In genomic region chr1:174874337-174875053, GRCh38 we compare ENCODE assay signal across 8 cellular contexts.
A peak's percentile ranks its signal among the peaks of the same experiment; 100 is the strongest.
DNase-seq lines count a peak whose midpoint lies in the region; ATAC-seq and TF ChIP-seq lines count a peak whose summit lies in the region.

No MANE protein-coding gene starts in this region.

- no peak overlapping the region for H3K4me3 ChIP-seq in lung

- peaks cover 3% of the 10 kb centered on the region for H3K36me3 Mint-ChIP-seq in activated naive CD4-positive, alpha-beta T cell treated with anti-CD3 and anti-CD28 coated beads, Interleukin-2, amount 10 ng/mL, durations not matched to agents 7 days and 5 days

- no peak overlapping the region for H3K27ac ChIP-seq in lung (ENCODE audit: low read depth in 1 of 2, low read length in 1 of 2)

- no peaks in the 10 kb centered on the region for H3K36me3 ChIP-seq in lung (ENCODE audit: control insufficient read depth in 2 of 2, insufficient read depth in 2 of 2, low read length in 2 of 2)

- DNase-seq in activated naive CD4-positive, alpha-beta T cell treated with anti-CD3 and anti-CD28 coated beads, Interleukin-2, amount 10 ng/mL, durations not matched to agents 7 days and 5 days: no peak
- no peak for DNase-seq in activated naive CD4-positive, alpha-beta T cell treated with anti-CD3 and anti-CD28 coated beads, Interleukin-2, amount 50 U/mL, for 16 hours
- DNase-seq in SW480 (ENCODE audit: low spot score) (peak; percentile 7), lung (ENCODE audit: low spot score) (peak; percentile 36), UCSD-AML1 (lab: John Stamatoyannopoulos, UW; ENCODE audit: unreplicated experiment) (no peak), NCI-H226 (no peak), AG08396 (ENCODE audit: low spot score) (no peak)

- TF ChIP-seq CTCF in lung (IDR thresholded peaks at IDR 0.05; ENCODE audit: control extremely low read depth, extremely low read depth): no peak

- H3K9me3 Mint-ChIP-seq in activated naive CD4-positive, alpha-beta T cell treated with anti-CD3 and anti-CD28 coated beads, Interleukin-2, amount 10 ng/mL, durations not matched to agents 7 days and 5 days: peaks cover 2% of the 10 kb centered on the region

- CTCF ChIA-PET in activated naive CD4-positive, alpha-beta T cell treated with anti-CD3 and anti-CD28 coated beads, Interleukin-2, amount 10 ng/mL, durations not matched to agents 7 days and 5 days (lab: Charles Lee): no interaction called here

- H3K9me3 ChIP-seq in lung (ENCODE audit: control insufficient read depth in 2 of 2, insufficient read depth in 1 of 2, low read length in 1 of 2): no peaks in the 10 kb centered on the region

- no peaks in the 10 kb centered on the region for H3K27me3 ChIP-seq in lung (ENCODE audit: control insufficient read depth, insufficient read depth)

- peak overlapping the region; percentile 38 for H3K4me3 Mint-ChIP-seq in activated naive CD4-positive, alpha-beta T cell treated with anti-CD3 and anti-CD28 coated beads, Interleukin-2, amount 10 ng/mL, durations not matched to agents 7 days and 5 days

- ATAC-seq in HG02885 (IDR thresholded peaks at IDR 0.05; ENCODE audit: poor library complexity, unreplicated experiment) (peak; percentile 66), lung (ENCODE audit: insufficient read depth, low FRiP score) (no peak)

- 21 to 25% methylated on average over 11 of the region's 11 CpGs for WGBS in lung, 2 donors

- peaks cover 17% of the 10 kb centered on the region for H3K4me1 Mint-ChIP-seq in activated naive CD4-positive, alpha-beta T cell treated with anti-CD3 and anti-CD28 coated beads, Interleukin-2, amount 10 ng/mL, durations not matched to agents 7 days and 5 days

- peak overlapping the region; percentile 46 for H3K27ac Mint-ChIP-seq in activated naive CD4-positive, alpha-beta T cell treated with anti-CD3 and anti-CD28 coated beads, Interleukin-2, amount 10 ng/mL, durations not matched to agents 7 days and 5 days

- H3K4me1 ChIP-seq in lung (ENCODE audit: control insufficient read depth in 2 of 2, insufficient read depth in 2 of 2, low read length in 2 of 2): peaks cover 0 to 3% of the 10 kb centered on the region in 2 donors

- no peaks in the 10 kb centered on the region for H3K27me3 Mint-ChIP-seq in activated naive CD4-positive, alpha-beta T cell treated with anti-CD3 and anti-CD28 coated beads, Interleukin-2, amount 10 ng/mL, durations not matched to agents 7 days and 5 days

Comparison
In these comparisons a context has a peak if more than half of its experiments do, and no peak if none do; other contexts are left out.
1. DNase-seq: peak in SW480 (single experiment) and lung (single experiment); none in activated naive CD4-positive, alpha-beta T cell treated with anti-CD3 and anti-CD28 coated beads, Interleukin-2, amount 10 ng/mL, durations not matched to agents 7 days and 5 days (single experiment), activated naive CD4-positive, alpha-beta T cell treated with anti-CD3 and anti-CD28 coated beads, Interleukin-2, amount 50 U/mL, for 16 hours (single experiment), UCSD-AML1 (single experiment), NCI-H226 (single experiment) and AG08396 (single experiment).